20 cellular contexts compared by ENCODE assay signal in genomic region chr2:169393068-169393590, GRCh38. TPM values are rescaled to one million over a fixed set of nuclear protein-coding genes. Genes with fewer than 3 reads are reported as not detected.
A peak's percentile ranks its signal among the peaks of the same experiment; 100 is the strongest.
DNase-seq lines count a peak whose midpoint lies in the region; ATAC-seq, FAIRE-seq and TF ChIP-seq lines count a peak whose summit lies in the region.
"Had no signal": no experiment of that assay in that cellular context is flagged by ENCODE, and none has a peak within 500 bp of the region (broad histone marks: within the 10 kb centered on the region; RNA-seq: fewer than 3 reads in every experiment).

No MANE protein-coding gene starts in this region.

- H3K36me3 Mint-ChIP-seq in Caco-2 (ENCODE audit: insufficient read depth, unreplicated experiment): peaks cover 6% of the 10 kb centered on the region
- H3K36me3 Mint-ChIP-seq in CD4-positive, alpha-beta memory T cell: no peaks in the 10 kb centered on the region
- H3K36me3 Mint-ChIP-seq: immature natural killer cell; stimulated activated memory B cell treated with anti-CD40 and anti-IgM and Interleukin-4, amounts not matched to agents 10 μg/mL and 1 μg/mL and 100 μg/mL, for 72 hours had no signal

- H3K36me3 ChIP-seq in Caco-2 (ENCODE audit: control insufficient read depth, insufficient read depth, low read length): no peaks in the 10 kb centered on the region
- H3K36me3 ChIP-seq in bronchial epithelial cell (ENCODE audit: control insufficient read depth, insufficient read depth, low read length): no peaks in the 10 kb centered on the region
- H3K36me3 ChIP-seq in left ventricle myocardium inferior: no peaks in the 10 kb centered on the region
- no peaks in the 10 kb centered on the region for H3K36me3 ChIP-seq in CD4-positive, alpha-beta memory T cell (ENCODE audit: insufficient read depth, low read length)
- no peaks in the 10 kb centered on the region for H3K36me3 ChIP-seq in A673 (ENCODE audit: insufficient read depth, low read length, poor library complexity, severe bottlenecking)
- H3K36me3 ChIP-seq: vagina had no signal

- H3K4me1 Mint-ChIP-seq in Caco-2 (ENCODE audit: low read depth, unreplicated experiment): peaks cover 51% of the 10 kb centered on the region
- H3K4me1 Mint-ChIP-seq in CD4-positive, alpha-beta memory T cell: no peaks in the 10 kb centered on the region
- H3K4me1 Mint-ChIP-seq: activated B cell treated with CpG ODN at 0.5 μM for 24 hours; immature natural killer cell; stimulated activated memory B cell treated with anti-CD40 and anti-IgM and Interleukin-4, amounts not matched to agents 10 μg/mL and 1 μg/mL and 100 μg/mL, for 72 hours had no signal

- no peaks in the 10 kb centered on the region for H3K9me3 ChIP-seq in Caco-2
- H3K9me3 ChIP-seq in left ventricle myocardium inferior (replicated peaks): no peaks in the 10 kb centered on the region
- no peaks in the 10 kb centered on the region for H3K9me3 ChIP-seq in CD4-positive, alpha-beta memory T cell (ENCODE audit: control insufficient read depth in 1 of 2, low read length in 2 of 2)
- H3K9me3 ChIP-seq in A673 (ENCODE audit: low read depth, low read length, poor library complexity, severe bottlenecking): no peaks in the 10 kb centered on the region
- H3K9me3 ChIP-seq: vagina had no signal

- no peaks in the 10 kb centered on the region for H3K27me3 Mint-ChIP-seq in Caco-2 (ENCODE audit: insufficient read depth, unreplicated experiment)
- H3K27me3 Mint-ChIP-seq in CD4-positive, alpha-beta memory T cell: peaks cover 13 to 20% of the 10 kb centered on the region in 2 donors
- H3K27me3 Mint-ChIP-seq: stimulated activated memory B cell treated with anti-CD40 and anti-IgM and Interleukin-4, amounts not matched to agents 10 μg/mL and 1 μg/mL and 100 μg/mL, for 72 hours had no signal

- POLR2A ChIA-PET in Caco-2 (lab: Charles Lee): interaction anchor here (1.2 to 1.4 kb wide), 2 partner anchors 29 to 31 kb away, joined by 8 to 12 read pairs; partner anchors contain the start of gene LRP2
- POLR2A ChIA-PET in CD4-positive, alpha-beta memory T cell (lab: Charles Lee; ENCODE audit: partially characterized antibody): no interaction called here
- POLR2A ChIA-PET in A673 (lab: Charles Lee; ENCODE audit: low non-redundant PET): no interaction called here

- TF ChIP-seq CTCF in Caco-2 (IDR thresholded peaks at IDR 0.05; ENCODE audit: insufficient read depth in 1 of 2, low read depth in 1 of 2, low read length in 1 of 2, severe bottlenecking in 1 of 2, unreplicated experiment in 1 of 2) (no peak), bronchial epithelial cell (IDR thresholded peaks at IDR 0.05; ENCODE audit: insufficient read depth, low read length, severe bottlenecking) (no peak), left ventricle myocardium inferior (IDR thresholded peaks at IDR 0.05; ENCODE audit: borderline replicate concordance) (no peak), A673 (conservative IDR thresholded peaks at IDR 0.05; ENCODE audit: low read depth, low read length) (no peak)

- peak; percentile 92 to 98 for DNase-seq in Caco-2
- peak; percentile 8 for DNase-seq in M059J (ENCODE audit: low read depth)
- DNase-seq in bronchial epithelial cell (ENCODE audit: low read depth): peak; percentile 54
- no peak for DNase-seq in left ventricle myocardium inferior
- DNase-seq in CD4-positive, alpha-beta memory T cell: no peak
- DNase-seq in mucosa of gallbladder (ENCODE audit: low spot score): no peak
- no peak for DNase-seq in A673 (ENCODE audit: low spot score)
- DNase-seq: ACHN; activated B cell treated with CpG ODN at 0.5 μM for 24 hours; activated T-cell treated with anti-CD3 and anti-CD28 coated beads, Interleukin-2, amount 50 U/mL, for 1 hour; amniotic stem cell; dermis blood vessel endothelial cell; immature natural killer cell; NCI-H510A treated with DMSO at 0.1 percent for 48 hours; stimulated activated CD4-positive, alpha-beta T cell treated with anti-CD3 and anti-CD28 coated beads, Interleukin-2, amount 100 ng/mL, for 24 hours had no signal

- H3K27ac Mint-ChIP-seq in Caco-2 (ENCODE audit: unreplicated experiment): peak overlapping the region; percentile 62
- H3K27ac Mint-ChIP-seq in CD4-positive, alpha-beta memory T cell: no peak overlapping the region
- H3K27ac Mint-ChIP-seq: activated B cell treated with CpG ODN at 0.5 μM for 24 hours; immature natural killer cell; stimulated activated memory B cell treated with anti-CD40 and anti-IgM and Interleukin-4, amounts not matched to agents 10 μg/mL and 1 μg/mL and 100 μg/mL, for 72 hours had no signal

- H3K4me3 ChIP-seq in Caco-2 (ENCODE audit: low read depth, low read length) (no peak overlapping the region), bronchial epithelial cell (ENCODE audit: low read depth, low read length) (no peak overlapping the region), left ventricle myocardium inferior (no peak overlapping the region), A673 (ENCODE audit: low read depth, low read length, poor library complexity, severe bottlenecking) (no peak overlapping the region)
- H3K4me3 ChIP-seq in CD4-positive, alpha-beta memory T cell (ENCODE audit: low read length in 2 of 2): no peak overlapping the region
- H3K4me3 ChIP-seq: vagina had no signal

- BruUV-seq in Caco-2 (replicated peaks; lab: Mats Ljungman, UMichigan): no TSS peak
- BruUV-seq in A673 (replicated peaks; lab: Mats Ljungman, UMichigan): no TSS peak

- H3K27ac ChIP-seq in left ventricle myocardium inferior (replicated peaks) (no peak overlapping the region), A673 (ENCODE audit: low read depth, low read length, poor library complexity, severe bottlenecking) (no peak overlapping the region)
- H3K27ac ChIP-seq in CD4-positive, alpha-beta memory T cell (ENCODE audit: low read depth, low read length): no peak overlapping the region
- H3K27ac ChIP-seq: HL-60, vagina had no signal

- no peaks in the 10 kb centered on the region for H3K27me3 ChIP-seq in Caco-2 (replicated peaks; ENCODE audit: control insufficient read depth, insufficient read depth, low read length)
- H3K27me3 ChIP-seq in bronchial epithelial cell (ENCODE audit: control insufficient read depth, insufficient read depth, low read length): no peaks in the 10 kb centered on the region
- peaks cover 48% of the 10 kb centered on the region for H3K27me3 ChIP-seq in left ventricle myocardium inferior (ENCODE audit: low read depth)
- no peaks in the 10 kb centered on the region for H3K27me3 ChIP-seq in CD4-positive, alpha-beta memory T cell (ENCODE audit: insufficient read depth, low read length)
- peaks cover 63% of the 10 kb centered on the region for H3K27me3 ChIP-seq in A673 (replicated peaks; ENCODE audit: insufficient read depth, low read depth, low read length, poor library complexity)
- H3K27me3 ChIP-seq: vagina had no signal

- H3K4me1 ChIP-seq in Caco-2 (peaks cover 72% of the 10 kb centered on the region), left ventricle myocardium inferior (no peaks in the 10 kb centered on the region), A673 (ENCODE audit: insufficient read depth, low read length, poor library complexity, severe bottlenecking) (no peaks in the 10 kb centered on the region)
- H3K4me1 ChIP-seq in CD4-positive, alpha-beta memory T cell (ENCODE audit: insufficient read depth, low read length): no peaks in the 10 kb centered on the region
- H3K4me1 ChIP-seq: vagina had no signal

- ATAC-seq in GM19395 (IDR thresholded peaks at IDR 0.05; ENCODE audit: unreplicated experiment): peak; percentile 65
- ATAC-seq: stimulated activated memory B cell treated with anti-CD40 and anti-IgM and Interleukin-4, amounts not matched to agents 10 μg/mL and 1 μg/mL and 100 μg/mL, for 72 hours had no signal

- no peaks in the 10 kb centered on the region for H3K9me3 Mint-ChIP-seq in Caco-2 (ENCODE audit: unreplicated experiment)
- no peaks in the 10 kb centered on the region for H3K9me3 Mint-ChIP-seq in CD4-positive, alpha-beta memory T cell
- H3K9me3 Mint-ChIP-seq: activated B cell treated with CpG ODN at 0.5 μM for 24 hours; immature natural killer cell; stimulated activated memory B cell treated with anti-CD40 and anti-IgM and Interleukin-4, amounts not matched to agents 10 μg/mL and 1 μg/mL and 100 μg/mL, for 72 hours had no signal

- H3K4me3 Mint-ChIP-seq in Caco-2 (ENCODE audit: unreplicated experiment): peak overlapping the region; percentile 58
- no peak overlapping the region for H3K4me3 Mint-ChIP-seq in CD4-positive, alpha-beta memory T cell
- H3K4me3 Mint-ChIP-seq: activated B cell treated with CpG ODN at 0.5 μM for 24 hours; immature natural killer cell; stimulated activated memory B cell treated with anti-CD40 and anti-IgM and Interleukin-4, amounts not matched to agents 10 μg/mL and 1 μg/mL and 100 μg/mL, for 72 hours had no signal

- intact Hi-C loops in Caco-2 (cut with micrococcal nuclease; ENCODE audit: unreplicated experiment) (loop anchor here (1.0 kb wide), 1 partner anchor 29 kb away; no protein-coding TSS in a partner anchor), left ventricle myocardium inferior (cut with micrococcal nuclease) (no loop called here), A673 (cut with micrococcal nuclease; ENCODE audit: unreplicated experiment) (loop anchor here (10.0 kb wide), 1 partner anchor 278 kb away; no protein-coding TSS in a partner anchor)
- intact Hi-C loops in CD4-positive, alpha-beta memory T cell (cut with micrococcal nuclease): no loop called here

- FAIRE-seq in bronchial epithelial cell (lab: Jason Lieb, UNC): no peak
- FAIRE-seq: GM12892 had no signal

- CTCF ChIA-PET in Caco-2 (lab: Charles Lee) (interaction anchor here (0.8 to 1.2 kb wide), 4 partner anchors 29 to 69 kb away, joined by 3 to 10 read pairs (median 4); partner anchors contain the start of gene LRP2), A673 (lab: Charles Lee) (no interaction called here)
- CTCF ChIA-PET in CD4-positive, alpha-beta memory T cell (lab: Charles Lee; ENCODE audit: partially characterized antibody): no interaction called here

RNA-seq across cellular contexts. Expression of gene LRP2, which starts 30.8 kb away (rescaled TPM):
- total RNA-seq in Caco-2 (2022) (238 and 260 TPM in 2 replicates), bronchial epithelial cell (not detected in 2 replicates), left ventricle myocardium inferior (0.05 TPM), mucosa of gallbladder (13.6 TPM), A673 (2021) (0.26 TPM in 1 of 2 replicates, not detected in the other)
- not detected in 2 replicates for total RNA-seq in M059J (2014; rRNA removed; shearing (Covaris generic))
- not detected for total RNA-seq in CD4-positive, alpha-beta memory T cell
- polyA plus RNA-seq in CD4-positive, alpha-beta memory T cell: not detected
- total RNA-seq: activated B cell treated with CpG ODN at 0.5 μM for 24 hours, dermis blood vessel endothelial cell, vagina had no signal
- polyA plus RNA-seq: immature natural killer cell had no signal

Comparison
In these comparisons a context has a peak if more than half of its experiments do, and no peak if none do; other contexts are left out.
1. DNase-seq: peak in Caco-2 (2 of 2), M059J (single experiment) and bronchial epithelial cell (single experiment); none in left ventricle myocardium inferior (single experiment), CD4-positive, alpha-beta memory T cell (0 of 5), mucosa of gallbladder (single experiment) and A673 (single experiment).
2. RNA of gene LRP2, which starts 30.8 kb away (total RNA-seq): 238 to 260 TPM in Caco-2; 13.6 TPM in mucosa of gallbladder (single experiment), 0.26 TPM in A673, 0.05 TPM in left ventricle myocardium inferior (single experiment), not detected in M059J, not detected in bronchial epithelial cell and not detected in CD4-positive, alpha-beta memory T cell; every median in the first group is over 10 times any median in the second.
3. intact Hi-C loops: an anchor here in Caco-2 (1.0 kb wide) and A673 (10.0 kb wide); none called in left ventricle myocardium inferior and CD4-positive, alpha-beta memory T cell.